Comparison of ENCODE assay signal across 8 cellular contexts in genomic region chr7:56105508-56105907, GRCh38. TPM values are rescaled to one million over a fixed set of nuclear protein-coding genes. Genes with fewer than 3 reads are reported as not detected.
A peak's percentile ranks its signal among the peaks of the same experiment; 100 is the strongest.
DNase-seq lines count a peak whose midpoint lies in the region; ATAC-seq and TF ChIP-seq lines count a peak whose summit lies in the region.

No MANE protein-coding gene starts in this region.

- H3K27ac ChIP-seq in CD4-positive, alpha-beta T cell (ENCODE audit: low read depth, low read length): peak overlapping the region; percentile 91
- H3K27ac ChIP-seq in OCI-LY7 (ENCODE audit: low read depth, low read length, poor library complexity, severe bottlenecking): peak overlapping the region; percentile 54
- H3K27ac ChIP-seq in brain microvascular endothelial cell: peak overlapping the region; percentile 85

- H3K4me1 ChIP-seq in OCI-LY7 (ENCODE audit: insufficient read depth, low read length, poor library complexity, severe bottlenecking): peaks cover 30% of the 10 kb centered on the region

- H3K36me3 Mint-ChIP-seq in CD4-positive, alpha-beta T cell (ENCODE audit: low read depth): peaks cover 59% of the 10 kb centered on the region

- intact Hi-C loops in CD4-positive, alpha-beta T cell (cut with DNase I, micrococcal nuclease): loop anchor here (5.0 to 10.0 kb wide), 6 partner anchors 53 to 1348 kb away; partner anchors contain the start of genes CCT6A (in 1 of the 2), LANCL2 (in 1 of the 2), NIPSNAP2 (in 1 of the 2) and PSPH (in 1 of the 2)
- intact Hi-C loops in OCI-LY7 (cut with micrococcal nuclease; ENCODE audit: unreplicated experiment): no loop called here
- intact Hi-C loops in left colon (cut with DNase I, micrococcal nuclease): no loop called here

- TF ChIP-seq CTCF in CD4-positive, alpha-beta T cell (IDR thresholded peaks at IDR 0.05): no peak
- TF ChIP-seq CTCF in OCI-LY7 (conservative IDR thresholded peaks at IDR 0.05; ENCODE audit: low read length) (peak; percentile 30; the same call in 1 of the 2 replicates), brain microvascular endothelial cell (IDR thresholded peaks at IDR 0.05; ENCODE audit: low read depth, low read length, missing control alignments) (peak; percentile 4)

- no peaks in the 10 kb centered on the region; the same call in 1 of the 2 replicates for H3K9me2 ChIP-seq in OCI-LY7 (ENCODE audit: insufficient read depth, low read length)

- ATAC-seq in CD4-positive, alpha-beta T cell (ENCODE audit: poor library complexity): peak; percentile 45
- peak; percentile 69 for ATAC-seq in left colon
- no peak for ATAC-seq in stimulated activated naive CD8-positive, alpha-beta T cell treated with anti-CD3 and anti-CD28 coated beads, Interleukin-15, amount 100 ng/mL, for 72 hours

- H3K79me2 ChIP-seq in OCI-LY7 (ENCODE audit: insufficient read depth, low read depth, low read length): peaks cover 38% of the 10 kb centered on the region

- H3K36me3 ChIP-seq in H7 (replicated peaks; ENCODE audit: control insufficient read depth, insufficient read depth, low read length) (peaks cover 8% of the 10 kb centered on the region), OCI-LY7 (ENCODE audit: insufficient read depth, low read length) (peaks cover 48% of the 10 kb centered on the region), brain microvascular endothelial cell (replicated peaks) (peaks cover 36% of the 10 kb centered on the region)

- H3K27me3 ChIP-seq in CD4-positive, alpha-beta T cell (ENCODE audit: control insufficient read depth, insufficient read depth, low read length): no peaks in the 10 kb centered on the region
- H3K27me3 ChIP-seq in H7 (ENCODE audit: control insufficient read depth, insufficient read depth, low read length) (no peaks in the 10 kb centered on the region), brain microvascular endothelial cell (replicated peaks) (no peaks in the 10 kb centered on the region)

- BruUV-seq in OCI-LY7 (replicated peaks; lab: Mats Ljungman, UMichigan): TSS peak; percentile 76

- H3K9me3 ChIP-seq in CD4-positive, alpha-beta T cell (ENCODE audit: control insufficient read depth, low read length): no peaks in the 10 kb centered on the region
- H3K9me3 ChIP-seq in OCI-LY7 (ENCODE audit: low read length): 0 out of 2 replicates have a peak, but pooled peaks cover 5% of the 10 kb centered on the region

- CTCF ChIA-PET in CD4-positive, alpha-beta T cell (lab: Charles Lee): interaction anchor here (1.4 to 2.0 kb wide), 2 partner anchors 41 to 142 kb away, joined by 3 to 6 read pairs; partner anchors contain the start of genes NIPSNAP2 and SUMF2
- CTCF ChIA-PET in OCI-LY7 (lab: Charles Lee; ENCODE audit: unreplicated experiment): interaction anchor here (0.6 kb wide), 1 partner anchor 1357 kb away, joined by 3 read pairs; no protein-coding TSS in a partner anchor

- peak overlapping the region; percentile 98 for H3K27ac Mint-ChIP-seq in CD4-positive, alpha-beta T cell
- H3K27ac Mint-ChIP-seq in stimulated activated naive CD8-positive, alpha-beta T cell treated with anti-CD3 and anti-CD28 coated beads, Interleukin-15, amount 100 ng/mL, for 72 hours: peak overlapping the region; percentile 99 to 100

- peak overlapping the region; percentile 20; the same call in 1 of the 2 replicates for H2AFZ ChIP-seq in OCI-LY7 (ENCODE audit: low read length)

- peak in 4 of 10 experiments; percentile 11 to 46 (median 16) for DNase-seq in CD4-positive, alpha-beta T cell
- no peak for DNase-seq in H7
- peak; percentile 69 for DNase-seq in OCI-LY7 (ENCODE audit: low spot score)
- peak; percentile 77 for DNase-seq in brain microvascular endothelial cell
- DNase-seq in left colon: peak in 1 of 2 donors; percentile 28
- DNase-seq in stimulated activated naive CD8-positive, alpha-beta T cell treated with anti-CD3 and anti-CD28 coated beads, Interleukin-15, amount 100 ng/mL, for 72 hours: no peak
- no peak for DNase-seq in putamen (ENCODE audit: low spot score)
- DNase-seq in activated gamma-delta T cell (lab: John Stamatoyannopoulos, UW): no peak

- peaks cover 22% of the 10 kb centered on the region for H4K20me1 ChIP-seq in OCI-LY7 (ENCODE audit: insufficient read depth, low read length)

- H3K27me3 Mint-ChIP-seq in CD4-positive, alpha-beta T cell: no peaks in the 10 kb centered on the region
- H3K27me3 Mint-ChIP-seq in stimulated activated naive CD8-positive, alpha-beta T cell treated with anti-CD3 and anti-CD28 coated beads, Interleukin-15, amount 100 ng/mL, for 72 hours: no peaks in the 10 kb centered on the region

- in situ Hi-C loops in brain microvascular endothelial cell (cut with HindIII; ENCODE audit: low pct_ligation_motif_present, low sequenced_read_pairs): no loop called here

- peak overlapping the region; percentile 69 for H3K4me3 ChIP-seq in H7 (ENCODE audit: insufficient read depth, low read depth, low read length)
- H3K4me3 ChIP-seq in OCI-LY7 (ENCODE audit: low read depth, low read length, poor library complexity, severe bottlenecking): peak overlapping the region; percentile 81
- H3K4me3 ChIP-seq in brain microvascular endothelial cell (ENCODE audit: low read depth, low read length): peak overlapping the region; percentile 78

- peak overlapping the region; percentile 96 for H3K4me3 Mint-ChIP-seq in CD4-positive, alpha-beta T cell
- H3K4me3 Mint-ChIP-seq in stimulated activated naive CD8-positive, alpha-beta T cell treated with anti-CD3 and anti-CD28 coated beads, Interleukin-15, amount 100 ng/mL, for 72 hours: peak overlapping the region; percentile 95 to 98

- peaks cover 37% of the 10 kb centered on the region for H3K4me1 Mint-ChIP-seq in CD4-positive, alpha-beta T cell (ENCODE audit: low read depth)
- H3K4me1 Mint-ChIP-seq in stimulated activated naive CD8-positive, alpha-beta T cell treated with anti-CD3 and anti-CD28 coated beads, Interleukin-15, amount 100 ng/mL, for 72 hours: peaks cover 39% of the 10 kb centered on the region

- POLR2A ChIA-PET in CD4-positive, alpha-beta T cell (lab: Charles Lee): interaction anchor here (1.2 to 3.2 kb wide), 8 partner anchors 12 to 1347 kb away, joined by 4 to 42 read pairs (median 12); partner anchors contain the start of genes CCT6A, LANCL2, NIPSNAP2 and PSPH
- POLR2A ChIA-PET in OCI-LY7 (lab: Charles Lee): interaction anchor here (0.7 to 1.5 kb wide), 5 partner anchors 9 to 140 kb away, joined by 3 to 11 read pairs (median 3); partner anchors contain the start of genes CCT6A and PSPH

- H3K4me2 ChIP-seq in OCI-LY7 (ENCODE audit: low read length): peak overlapping the region; percentile 93

- H3K9me3 Mint-ChIP-seq in CD4-positive, alpha-beta T cell: no peaks in the 10 kb centered on the region
- H3K9me3 Mint-ChIP-seq in stimulated activated naive CD8-positive, alpha-beta T cell treated with anti-CD3 and anti-CD28 coated beads, Interleukin-15, amount 100 ng/mL, for 72 hours: peaks cover 14 to 17% of the 10 kb centered on the region in 2 donors

RNA-seq across cellular contexts. Expression of gene CHCHD2, which starts 0.8 kb away (rescaled TPM):
- total RNA-seq in CD4-positive, alpha-beta T cell: 100 to 1,000 TPM; 250 to 252 TPM
- 174 and 191 TPM in 2 replicates for total RNA-seq in H7 (2014; rRNA removed; shearing (Covaris generic))
- 381 and 517 TPM in 2 replicates for total RNA-seq in OCI-LY7 (2014; rRNA removed; shearing (Covaris generic))
- 478 and 522 TPM in 2 replicates for total RNA-seq in OCI-LY7 (2022)
- 100 to 1,000 TPM; 294 to 314 TPM for total RNA-seq in left colon

RNA-seq across cellular contexts. Expression of gene NUPR2, which starts 10.7 kb away (rescaled TPM):
- total RNA-seq in CD4-positive, alpha-beta T cell: not detected
- not detected in 2 replicates for total RNA-seq in H7 (2014; rRNA removed; shearing (Covaris generic))
- not detected in 2 replicates for total RNA-seq in OCI-LY7 (2014; rRNA removed; shearing (Covaris generic))
- total RNA-seq in OCI-LY7 (2022): not detected in 2 replicates
- total RNA-seq in left colon: 1 to 10 TPM in 1 of 2 donors, under 1 TPM in 1; 0.95 to 1.4 TPM

RNA-seq across cellular contexts. Expression of gene PHKG1, which starts 12.8 kb away (rescaled TPM):
- 10 to 100 TPM in 1 of 2 experiments, 1 to 10 TPM in 1; 9.7 to 11.5 TPM for total RNA-seq in CD4-positive, alpha-beta T cell
- total RNA-seq in H7 (2014; rRNA removed; shearing (Covaris generic)): 0.14 and 0.59 TPM in 2 replicates
- 1.8 and 5.6 TPM in 2 replicates for total RNA-seq in OCI-LY7 (2014; rRNA removed; shearing (Covaris generic))
- total RNA-seq in OCI-LY7 (2022): 2.2 and 3.3 TPM in 2 replicates
- total RNA-seq in left colon: 1 to 10 TPM in 1 of 2 donors, under 1 TPM in 1; 0.67 to 1.5 TPM

RNA-seq across cellular contexts. Expression of gene SUMF2, which starts 41.4 kb away (rescaled TPM):
- 100 to 1,000 TPM in 1 of 2 experiments, 10 to 100 TPM in 1; 95.8 to 102 TPM for total RNA-seq in CD4-positive, alpha-beta T cell
- total RNA-seq in H7 (2014; rRNA removed; shearing (Covaris generic)): 107 and 109 TPM in 2 replicates
- total RNA-seq in OCI-LY7 (2014; rRNA removed; shearing (Covaris generic)): 46.4 and 60.8 TPM in 2 replicates
- total RNA-seq in OCI-LY7 (2022) (107 and 110 TPM in 2 replicates), left colon (100 to 1,000 TPM in 1 of 2 donors, 10 to 100 TPM in 1; 96.5 to 100 TPM)

RNA-seq across cellular contexts. Expression of gene CCT6A, which starts 53.9 kb away (rescaled TPM):
- total RNA-seq in CD4-positive, alpha-beta T cell: 10 to 100 TPM; 31.8 to 33.0 TPM
- 284 and 324 TPM in 2 replicates for total RNA-seq in H7 (2014; rRNA removed; shearing (Covaris generic))
- 151 and 196 TPM in 2 replicates for total RNA-seq in OCI-LY7 (2014; rRNA removed; shearing (Covaris generic))
- total RNA-seq in OCI-LY7 (2022) (181 and 219 TPM in 2 replicates), left colon (10 to 100 TPM; 65.1 to 76.7 TPM)

Comparison
In these comparisons a context has a peak if more than half of its experiments do, and no peak if none do; other contexts are left out.
1. DNase-seq: peak in OCI-LY7 (single experiment) and brain microvascular endothelial cell (single experiment); none in H7 (single experiment), stimulated activated naive CD8-positive, alpha-beta T cell treated with anti-CD3 and anti-CD28 coated beads, Interleukin-15, amount 100 ng/mL, for 72 hours (0 of 2), putamen (single experiment) and activated gamma-delta T cell (single experiment).
2. intact Hi-C loops: an anchor here in CD4-positive, alpha-beta T cell (5.0 to 10.0 kb wide); none called in OCI-LY7 and left colon.
3. Peak in every context shown above with its lines, with median percentiles within 50 percentile points of each other: H3K27ac ChIP-seq and H3K4me3 ChIP-seq.